ENCODE assay signal across 8 cellular contexts in genomic region chr14:22871962-22872832, GRCh38. TPM values are rescaled to one million over a fixed set of nuclear protein-coding genes. Genes with fewer than 3 reads are reported as not detected.
A peak's percentile ranks its signal among the peaks of the same experiment; 100 is the strongest.
DNase-seq lines count a peak whose midpoint lies in the region; ATAC-seq and TF ChIP-seq lines count a peak whose summit lies in the region.

No MANE protein-coding gene starts in this region.

- peak; percentile 63 for DNase-seq in NK-92 treated with Interleukin-12 subunit alpha and Interleukin-12 subunit beta, amount 100 ng/mL, for 24 hours (lab: John Stamatoyannopoulos, UW)
- DNase-seq in NK-92 (lab: John Stamatoyannopoulos, UW; ENCODE audit: unreplicated experiment) (no peak), NCI-H2107 (lab: John Stamatoyannopoulos, UW) (peak; percentile 69), activated B cell treated with CpG ODN at 0.5 μM for 24 hours (peak; percentile 69), cerebellar cortex (ENCODE audit: low spot score) (peak; percentile 85), kidney tubule cell (ENCODE audit: low spot score) (peak; percentile 93)
- DNase-seq in stimulated activated CD4-positive, alpha-beta T cell treated with anti-CD3 and anti-CD28 coated beads, Interleukin-1b, Interleukin-23, amount 100 ng/mL, for 24 hours (ENCODE audit: low read depth in 4 of 4, low spot score in 1 of 4), result peak; percentile 47 to 60 (median 54)

- POLR2A ChIA-PET in activated B cell treated with CpG ODN at 0.5 μM for 24 hours (lab: Charles Lee), result interaction anchor here (0.5 to 4.7 kb wide), 27 partner anchors 8 to 1263 kb away, joined by 3 to 140 read pairs (median 5); partner anchors contain the start of genes ACIN1, C14orf119, DAD1 and MRPL52

- peak; percentile 29 for ATAC-seq in HG02885 (IDR thresholded peaks at IDR 0.05; ENCODE audit: poor library complexity, unreplicated experiment)
- peak; percentile 22 for ATAC-seq in activated B cell treated with CpG ODN at 0.5 μM for 24 hours (ENCODE audit: low read depth)

- TF ChIP-seq CTCF in activated B cell treated with CpG ODN at 0.5 μM for 24 hours (IDR thresholded peaks at IDR 0.05), result no peak

- H3K27me3 Mint-ChIP-seq in activated B cell treated with CpG ODN at 0.5 μM for 24 hours, result no peaks in the 10 kb centered on the region

- peak overlapping the region; percentile 89 for H3K4me3 Mint-ChIP-seq in activated B cell treated with CpG ODN at 0.5 μM for 24 hours

- H3K36me3 Mint-ChIP-seq in activated B cell treated with CpG ODN at 0.5 μM for 24 hours (ENCODE audit: low read depth), result peaks cover 45% of the 10 kb centered on the region

- H3K4me1 Mint-ChIP-seq in activated B cell treated with CpG ODN at 0.5 μM for 24 hours, result peaks cover 33% of the 10 kb centered on the region

- peak overlapping the region; percentile 92 for H3K27ac Mint-ChIP-seq in activated B cell treated with CpG ODN at 0.5 μM for 24 hours

- intact Hi-C loops in activated B cell treated with CpG ODN at 0.5 μM for 24 hours (cut with micrococcal nuclease), result loop anchor here (1.0 to 5.0 kb wide), 11 partner anchors 15 to 302 kb away; partner anchors contain the start of genes CDH24, DAD1, HAUS4 and MRPL52

- H3K9me3 Mint-ChIP-seq in activated B cell treated with CpG ODN at 0.5 μM for 24 hours, result no peaks in the 10 kb centered on the region

- CTCF ChIA-PET in activated B cell treated with CpG ODN at 0.5 μM for 24 hours (lab: Charles Lee), result interaction anchor here (0.9 to 5.1 kb wide), 17 partner anchors 10 to 305 kb away, joined by 3 to 103 read pairs (median 5); partner anchors contain the start of genes AJUBA, OXA1L, RBM23 and REM2

RNA-seq across cellular contexts. Expression of gene LRP10, which starts 0.7 kb away (rescaled TPM):
- total RNA-seq in activated B cell treated with CpG ODN at 0.5 μM for 24 hours, result 83.2 and 83.3 TPM in 2 replicates

RNA-seq across cellular contexts. Expression of gene REM2, which starts 10.8 kb away (rescaled TPM):
- 0.71 and 1.4 TPM in 2 replicates for total RNA-seq in activated B cell treated with CpG ODN at 0.5 μM for 24 hours

RNA-seq across cellular contexts. Expression of gene MMP14, which starts 35.8 kb away (rescaled TPM):
- total RNA-seq in activated B cell treated with CpG ODN at 0.5 μM for 24 hours, result 3.4 and 4.1 TPM in 2 replicates

RNA-seq across cellular contexts. Expression of gene MRPL52, which starts 42.5 kb away (rescaled TPM):
- total RNA-seq in activated B cell treated with CpG ODN at 0.5 μM for 24 hours, result 142 and 150 TPM in 2 replicates

RNA-seq across cellular contexts. Expression of gene RBM23, which starts 46.8 kb away (rescaled TPM):
- total RNA-seq in activated B cell treated with CpG ODN at 0.5 μM for 24 hours, result 130 and 131 TPM in 2 replicates
